Comparison of ENCODE assay signal across 8 cellular contexts in genomic region chr1:25543425-25544242, GRCh38. TPM values are rescaled to one million over a fixed set of nuclear protein-coding genes. Genes with fewer than 3 reads are reported as not detected.
DNase-seq lines count a peak whose midpoint lies in the region; ATAC-seq and TF ChIP-seq lines count a peak whose summit lies in the region.

LDLRAP1 (plus strand) TSS chr1:25543606; CDS start chr1:25543699, 93 bp downstream.

- peak within 1 kb of the TSS; percentile 59 for H3K27ac Mint-ChIP-seq in activated naive CD8-positive, alpha-beta T cell treated with anti-CD3 and anti-CD28 coated beads, Interleukin-2, amount 50 U/mL, for 24 hours

- peaks cover 0 to 12% (median 0%) of the 10 kb centered on the region in 11 experiments; a peak in 7 of 22 replicates for H3K27me3 ChIP-seq in BLaER1 treated with 17β-estradiol and CSF1 and Interleukin-3, amounts not matched to agents 10 nM and 100 nM
- H3K27me3 ChIP-seq in osteoblast (ENCODE audit: insufficient read depth, low read length) = no peaks in the 10 kb centered on the region
- H3K27me3 ChIP-seq in tibial artery = no peaks in the 10 kb centered on the region

- H3K36me3 Mint-ChIP-seq in activated naive CD8-positive, alpha-beta T cell treated with anti-CD3 and anti-CD28 coated beads, Interleukin-2, amount 50 U/mL, for 24 hours (ENCODE audit: low read depth) = no peaks in the 10 kb centered on the region

- peaks cover 35% of the 10 kb centered on the region for H3K79me2 ChIP-seq in osteoblast (ENCODE audit: insufficient read depth, low read length)

- peaks cover 0 to 19% (median 14%) of the 10 kb centered on the region in 11 experiments; a peak in 13 of 22 replicates for H4K20me1 ChIP-seq in BLaER1 treated with 17β-estradiol and CSF1 and Interleukin-3, amounts not matched to agents 10 nM and 100 nM
- peaks cover 13% of the 10 kb centered on the region for H4K20me1 ChIP-seq in osteoblast (ENCODE audit: insufficient read depth, low read length)

- TF ChIP-seq CTCF in osteoblast (IDR thresholded peaks at IDR 0.05; ENCODE audit: extremely low read depth, low read depth, low read length) (no peak), tibial artery (IDR thresholded peaks at IDR 0.05) (no peak)

- peaks cover 14 to 49% (median 45%) of the 10 kb centered on the region in 10 experiments for H3K4me1 ChIP-seq in BLaER1 treated with 17β-estradiol and CSF1 and Interleukin-3, amounts not matched to agents 10 nM and 100 nM
- H3K4me1 ChIP-seq in osteoblast (ENCODE audit: insufficient read depth, low read length) = peaks cover 7% of the 10 kb centered on the region
- peaks cover 0 to 48% (median 30%) of the 10 kb centered on the region in 4 donors for H3K4me1 ChIP-seq in tibial artery

- peak within 1 kb of the TSS; percentile 98 to 100 (median 100) for H3K4me2 ChIP-seq in BLaER1 treated with 17β-estradiol and CSF1 and Interleukin-3, amounts not matched to agents 10 nM and 100 nM
- H3K4me2 ChIP-seq in osteoblast (ENCODE audit: insufficient read depth, low read length) = peak within 1 kb of the TSS; percentile 88

- H3K9ac ChIP-seq in BLaER1 treated with 17β-estradiol and CSF1 and Interleukin-3, amounts not matched to agents 10 nM and 100 nM = peak within 1 kb of the TSS; percentile 75 to 86 (median 82)

- intact Hi-C loops in Right ventricle myocardium superior (cut with DNase I) = no loop called here
- intact Hi-C loops in tibial artery (cut with DNase I; ENCODE audit: low total_unique reads) = no loop called here

- H3K4me3 Mint-ChIP-seq in activated naive CD8-positive, alpha-beta T cell treated with anti-CD3 and anti-CD28 coated beads, Interleukin-2, amount 50 U/mL, for 24 hours = peak within 1 kb of the TSS; percentile 77

- H3K9me3 ChIP-seq in BLaER1 treated with 17β-estradiol and CSF1 and Interleukin-3, amounts not matched to agents 10 nM and 100 nM (replicated peaks in 1 of 11) = no peaks in the 10 kb centered on the region
- H3K9me3 ChIP-seq in osteoblast (ENCODE audit: low read depth, low read length) (no peaks in the 10 kb centered on the region), tibial artery (no peaks in the 10 kb centered on the region)

- peak within 1 kb of the TSS; percentile 27 to 75 (median 69) for H3K27ac ChIP-seq in BLaER1 treated with 17β-estradiol and CSF1 and Interleukin-3, amounts not matched to agents 10 nM and 100 nM
- H3K27ac ChIP-seq in osteoblast (ENCODE audit: low read depth, low read length) = peak within 1 kb of the TSS; percentile 41
- peak within 1 kb of the TSS; percentile 87 to 93 for H3K27ac ChIP-seq in tibial artery

- no peaks in the 10 kb centered on the region for H3K27me3 Mint-ChIP-seq in activated naive CD8-positive, alpha-beta T cell treated with anti-CD3 and anti-CD28 coated beads, Interleukin-2, amount 50 U/mL, for 24 hours

- H3K4me1 Mint-ChIP-seq in activated naive CD8-positive, alpha-beta T cell treated with anti-CD3 and anti-CD28 coated beads, Interleukin-2, amount 50 U/mL, for 24 hours = peaks cover 34% of the 10 kb centered on the region

- DNase-seq in GM19240 (ENCODE audit: insufficient read length, low spot score) = peak; percentile 76
- peak; percentile 67 for DNase-seq in SKM-1 treated with dmso at 0.1 percent for 144 hours (lab: John Stamatoyannopoulos, UW; ENCODE audit: unreplicated experiment)
- DNase-seq in activated naive CD8-positive, alpha-beta T cell treated with anti-CD3 and anti-CD28 coated beads, Interleukin-2, amount 50 U/mL, for 24 hours = peak; percentile 72
- peak; percentile 84 for DNase-seq in Right ventricle myocardium superior
- DNase-seq in osteoblast (ENCODE audit: insufficient read length, low spot score, missing footprints) = peak; percentile 98
- DNase-seq in tibial artery = peak; percentile 62 to 87

- peak; percentile 65 for ATAC-seq in HG03558 (IDR thresholded peaks at IDR 0.05; ENCODE audit: extremely low read depth, unreplicated experiment)
- peak; percentile 77 for ATAC-seq in activated naive CD8-positive, alpha-beta T cell treated with anti-CD3 and anti-CD28 coated beads, Interleukin-2, amount 50 U/mL, for 24 hours
- ATAC-seq in Right ventricle myocardium superior (ENCODE audit: poor library complexity) = peak; percentile 98

- peak within 1 kb of the TSS; percentile 70 for H2AFZ ChIP-seq in osteoblast (ENCODE audit: low read length)

- no peaks in the 10 kb centered on the region for H3K9me3 Mint-ChIP-seq in activated naive CD8-positive, alpha-beta T cell treated with anti-CD3 and anti-CD28 coated beads, Interleukin-2, amount 50 U/mL, for 24 hours

- H3K36me3 ChIP-seq in BLaER1 treated with 17β-estradiol and CSF1 and Interleukin-3, amounts not matched to agents 10 nM and 100 nM = no peaks in the 10 kb centered on the region
- H3K36me3 ChIP-seq in osteoblast (ENCODE audit: insufficient read depth, low read length) (no peaks in the 10 kb centered on the region), tibial artery (no peaks in the 10 kb centered on the region)

- peak within 1 kb of the TSS; percentile 79 to 91 (median 85) for H3K4me3 ChIP-seq in BLaER1 treated with 17β-estradiol and CSF1 and Interleukin-3, amounts not matched to agents 10 nM and 100 nM
- H3K4me3 ChIP-seq in osteoblast (ENCODE audit: insufficient read depth, low read length) (peak within 1 kb of the TSS; percentile 84), tibial artery (peak within 1 kb of the TSS; percentile 79 to 99)

RNA-seq across cellular contexts. Expression of gene LDLRAP1, which starts in this region (rescaled TPM):
- total RNA-seq in Right ventricle myocardium superior = 11.8 TPM
- 18.5 and 22.1 TPM in 2 replicates for total RNA-seq in osteoblast

Comparison
In these comparisons a context has a peak if more than half of its experiments do, and no peak if none do; other contexts are left out.
1. Peak in every context shown above with its lines: DNase-seq, ATAC-seq, H3K4me3 ChIP-seq and H3K27ac ChIP-seq.